In the genomic region with DNA sequence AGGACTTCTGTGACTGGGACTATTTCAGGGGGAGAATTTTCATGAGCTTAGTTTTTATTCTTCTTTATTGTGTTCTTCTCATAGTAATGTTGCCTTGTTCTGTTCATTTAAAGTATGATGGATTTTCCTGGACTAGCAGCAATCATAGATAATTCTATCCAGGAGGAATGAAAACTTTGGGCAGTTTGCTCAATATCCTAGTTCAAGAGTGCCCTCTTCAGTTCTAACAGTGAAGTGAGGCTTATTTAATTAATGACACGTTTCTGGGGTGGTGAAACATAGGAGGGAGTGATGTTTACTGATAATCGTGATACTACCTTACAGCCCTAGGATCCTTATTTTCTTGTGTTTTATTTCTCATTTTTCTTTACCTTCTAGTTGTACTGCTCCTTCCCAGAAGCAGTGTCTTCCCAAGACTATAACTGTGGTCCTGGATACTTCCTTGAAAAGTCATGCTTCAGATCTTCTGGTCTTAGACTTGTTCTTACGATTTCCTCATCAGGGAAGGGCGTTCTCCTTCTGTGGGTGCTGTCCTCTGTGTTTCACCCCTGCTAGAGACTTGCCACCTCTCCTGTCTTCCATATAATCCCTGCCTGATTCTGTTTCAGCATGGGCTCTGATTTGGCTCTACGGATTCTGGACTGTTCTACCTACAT, we compare ENCODE assay signal across 9 cellular contexts. TPM values are rescaled to one million over a fixed set of nuclear protein-coding genes. Genes with fewer than 3 reads are reported as not detected.
A peak's percentile ranks its signal among the peaks of the same experiment; 100 is the strongest.
DNase-seq lines count a peak whose midpoint lies in the region; ATAC-seq and TF ChIP-seq lines count a peak whose summit lies in the region.
"Had no signal": no experiment of that assay in that cellular context is flagged by ENCODE, and none has a peak within 500 bp of the region (broad histone marks: within the 10 kb centered on the region; RNA-seq: fewer than 3 reads in every experiment).

No MANE protein-coding gene starts in this region.

- no peak overlapping the region for H3K4me3 ChIP-seq in astrocyte of the cerebellum (ENCODE audit: low read depth, low read length)

- no peaks in the 10 kb centered on the region for H3K9me3 Mint-ChIP-seq in activated naive CD4-positive, alpha-beta T cell treated with anti-CD3 and anti-CD28 coated beads, Interleukin-2, amount 50 U/mL, for 72 hours
- H3K9me3 Mint-ChIP-seq: activated naive CD4-positive, alpha-beta T cell treated with anti-CD3 and anti-CD28 coated beads, Interleukin-2, amount 50 U/mL, for 24 hours had no signal

- peak; percentile 40 to 58 for ATAC-seq in activated naive CD4-positive, alpha-beta T cell treated with anti-CD3 and anti-CD28 coated beads, Interleukin-2, amount 50 U/mL, for 72 hours
- ATAC-seq in GM21390 (IDR thresholded peaks at IDR 0.05; ENCODE audit: unreplicated experiment), result no peak
- ATAC-seq in GM19328 (IDR thresholded peaks at IDR 0.05; ENCODE audit: unreplicated experiment), result no peak

- in situ Hi-C loops in astrocyte of the cerebellum (cut with HindIII; ENCODE audit: low sequenced_read_pairs), result no loop called here

- no peaks in the 10 kb centered on the region for H3K36me3 Mint-ChIP-seq in activated naive CD4-positive, alpha-beta T cell treated with anti-CD3 and anti-CD28 coated beads, Interleukin-2, amount 50 U/mL, for 72 hours
- H3K36me3 Mint-ChIP-seq: activated naive CD4-positive, alpha-beta T cell treated with anti-CD3 and anti-CD28 coated beads, Interleukin-2, amount 50 U/mL, for 24 hours had no signal

- no peak overlapping the region for H3K27ac Mint-ChIP-seq in activated naive CD4-positive, alpha-beta T cell treated with anti-CD3 and anti-CD28 coated beads, Interleukin-2, amount 50 U/mL, for 72 hours
- H3K27ac Mint-ChIP-seq: activated naive CD4-positive, alpha-beta T cell treated with anti-CD3 and anti-CD28 coated beads, Interleukin-2, amount 50 U/mL, for 24 hours had no signal

- TF ChIP-seq CTCF in astrocyte of the cerebellum (IDR thresholded peaks at IDR 0.05; ENCODE audit: low read depth, low read length, missing control alignments), result peak; percentile 55

- DNase-seq in activated naive CD4-positive, alpha-beta T cell treated with anti-CD3 and anti-CD28 coated beads, Interleukin-2, amount 50 U/mL, for 72 hours (ENCODE audit: low spot score in 2 of 2), result no peak
- no peak for DNase-seq in activated naive CD4-positive, alpha-beta T cell treated with anti-CD3 and anti-CD28 coated beads, Interleukin-2, amount 50 U/mL, for 16 hours
- peak; percentile 13 for DNase-seq in NCI-H1092 (lab: John Stamatoyannopoulos, UW)
- DNase-seq in astrocyte of the cerebellum (ENCODE audit: low read depth), result peak; percentile 33
- peak; percentile 41 for DNase-seq in iris pigment epithelial cell (ENCODE audit: low read depth)
- DNase-seq in GM19240 (ENCODE audit: insufficient read length, low spot score), result no peak

RNA-seq across cellular contexts. Expression of a gene that starts 57.4 kb away (rescaled TPM):
- not detected for total RNA-seq in activated naive CD4-positive, alpha-beta T cell treated with anti-CD3 and anti-CD28 coated beads, Interleukin-2, amount 50 U/mL, for 72 hours

Comparison
In these comparisons a context has a peak if more than half of its experiments do, and no peak if none do; other contexts are left out.
1. ATAC-seq: peak in activated naive CD4-positive, alpha-beta T cell treated with anti-CD3 and anti-CD28 coated beads, Interleukin-2, amount 50 U/mL, for 72 hours (2 of 2); none in GM21390 (single experiment) and GM19328 (single experiment).
2. DNase-seq: peak in NCI-H1092 (single experiment), astrocyte of the cerebellum (single experiment) and iris pigment epithelial cell (single experiment); none in activated naive CD4-positive, alpha-beta T cell treated with anti-CD3 and anti-CD28 coated beads, Interleukin-2, amount 50 U/mL, for 72 hours (0 of 2), activated naive CD4-positive, alpha-beta T cell treated with anti-CD3 and anti-CD28 coated beads, Interleukin-2, amount 50 U/mL, for 16 hours (single experiment) and GM19240 (single experiment).